21 cellular contexts compared by ENCODE assay signal in the genomic region with DNA sequence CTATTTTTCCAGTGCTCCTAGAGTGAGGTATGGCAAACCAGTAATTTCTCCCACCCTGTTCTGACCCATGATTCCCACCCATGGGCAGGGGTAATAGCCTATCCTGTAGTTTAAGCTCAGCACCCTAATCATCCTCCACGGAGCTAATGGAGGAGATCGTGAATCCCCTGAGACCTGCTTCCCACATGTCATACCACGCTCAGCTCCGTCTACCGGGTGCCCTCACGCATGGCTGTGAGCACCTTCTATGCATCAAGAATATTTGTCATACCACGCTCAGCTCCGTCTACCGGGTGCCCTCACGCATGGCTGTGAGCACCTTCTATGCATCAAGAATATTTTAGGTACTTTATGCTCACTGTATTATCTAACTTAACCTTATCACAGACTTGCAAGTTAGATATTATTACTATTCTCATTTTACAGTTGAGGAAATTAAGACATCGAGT.
DNase-seq lines count a peak whose midpoint lies in the region; ATAC-seq and TF ChIP-seq lines count a peak whose summit lies in the region.
"Had no signal": no experiment of that assay in that cellular context is flagged by ENCODE, and none has a peak within 500 bp of the region (broad histone marks: within the 10 kb centered on the region; RNA-seq: fewer than 3 reads in every experiment).

No MANE protein-coding gene starts in this region.

- TF ChIP-seq RAD21 in IMR-90 (IDR thresholded peaks at IDR 0.05; ENCODE audit: low read length), result no peak

- H3K14ac ChIP-seq in IMR-90 (replicated peaks; ENCODE audit: low read depth, low read length) (no peak overlapping the region), trophoblast cell (ENCODE audit: low read length) (peak overlapping the region; percentile 60)

- no peaks in the 10 kb centered on the region for H3K27me3 ChIP-seq in IMR-90 (ENCODE audit: control insufficient read depth, insufficient read depth, low read length)
- no peaks in the 10 kb centered on the region for H3K27me3 ChIP-seq in esophagus muscularis mucosa
- no peaks in the 10 kb centered on the region for H3K27me3 ChIP-seq in trophoblast cell (ENCODE audit: insufficient read depth, low read length)
- H3K27me3 ChIP-seq: BE2C; BLaER1 treated with 17β-estradiol and CSF1 and Interleukin-3, amounts not matched to agents 10 nM and 100 nM had no signal

- dilution Hi-C loops in IMR-90 (cut with HindIII; ENCODE audit: low sequenced_read_pairs, unreplicated experiment), result no loop called here

- DNase-seq in IMR-90 (no peak), esophagus muscularis mucosa (ENCODE audit: extremely low spot score) (peak; percentile 37), trophoblast cell (peak; percentile 65 to 76), Calu3 (no peak), DMS 273 (lab: John Stamatoyannopoulos, UW; ENCODE audit: unreplicated experiment) (no peak)
- DNase-seq in naive thymus-derived CD8-positive, alpha-beta T cell, result no peak
- DNase-seq: 8988T; ACHN; AML-193; BE2C; CD4-positive, alpha-beta T cell; CD8-positive, alpha-beta memory T cell; DMS153; DND-41; GOT3; HFFc6 had no signal

- no peak overlapping the region for H2BK15ac ChIP-seq in IMR-90 (ENCODE audit: low read depth, low read length)

- no peak overlapping the region for H3K56ac ChIP-seq in IMR-90 (ENCODE audit: extremely low read depth, insufficient read depth, low read length)

- H2AFZ ChIP-seq in IMR-90 (replicated peaks; ENCODE audit: low read length, poor library complexity) (no peak overlapping the region), trophoblast cell (ENCODE audit: insufficient read depth, low read length, poor library complexity) (no peak overlapping the region)

- no peak for TF ChIP-seq EP300 in esophagus muscularis mucosa (IDR thresholded peaks at IDR 0.05)

- no peak overlapping the region for H3K27ac ChIP-seq in IMR-90 (ENCODE audit: insufficient read depth, low read length)
- no peak overlapping the region for H3K27ac ChIP-seq in esophagus muscularis mucosa (replicated peaks in 1 of 4)
- H3K27ac ChIP-seq in trophoblast cell (ENCODE audit: low read depth, low read length), result no peak overlapping the region
- H3K27ac ChIP-seq: A549; BLaER1 treated with 17β-estradiol and CSF1 and Interleukin-3, amounts not matched to agents 10 nM and 100 nM had no signal

- no peak overlapping the region for H4K5ac ChIP-seq in IMR-90 (ENCODE audit: low read depth, low read length)

- no peak overlapping the region for H4K91ac ChIP-seq in IMR-90 (ENCODE audit: insufficient read depth, low read depth, low read length)
- H4K91ac ChIP-seq in trophoblast cell (ENCODE audit: low read depth, low read length), result peak overlapping the region; percentile 75

- H3K79me2 ChIP-seq in trophoblast cell (ENCODE audit: control insufficient read depth, insufficient read depth, low read length, poor library complexity), result peaks cover 4% of the 10 kb centered on the region

- in situ Hi-C loops in IMR-90 (cut with MboI; ENCODE audit: low sequenced_read_pairs), result no loop called here

- H3K4me1 Mint-ChIP-seq in nephron, result peaks cover 77% of the 10 kb centered on the region
- no peaks in the 10 kb centered on the region for H3K4me1 Mint-ChIP-seq in Calu3 (ENCODE audit: low read depth, unreplicated experiment)
- H3K4me1 Mint-ChIP-seq in naive thymus-derived CD8-positive, alpha-beta T cell, result peaks cover 0 to 9% (median 4%) of the 10 kb centered on the region in 4 donors
- H3K4me1 Mint-ChIP-seq: CD14-positive monocyte; CD8-positive, alpha-beta memory T cell had no signal

- no peak overlapping the region for H3K4me3 ChIP-seq in IMR-90 (ENCODE audit: insufficient read depth, low read depth, low read length)
- H3K4me3 ChIP-seq in esophagus muscularis mucosa, result no peak overlapping the region
- H3K4me3 ChIP-seq in trophoblast cell (ENCODE audit: low read depth, low read length), result no peak overlapping the region
- H3K4me3 ChIP-seq: A549; BLaER1 treated with 17β-estradiol and CSF1 and Interleukin-3, amounts not matched to agents 10 nM and 100 nM; HAP-1 had no signal

- no peak overlapping the region for H2BK120ac ChIP-seq in IMR-90 (ENCODE audit: low read depth, low read length)
- H2BK120ac ChIP-seq in trophoblast cell (ENCODE audit: insufficient read depth, low read length, poor library complexity), result no peak overlapping the region

- H3K9ac ChIP-seq in IMR-90 (ENCODE audit: low read depth, low read length), result no peak overlapping the region
- H3K9ac ChIP-seq in trophoblast cell (ENCODE audit: low read length), result no peak overlapping the region
- H3K9ac ChIP-seq: BLaER1 treated with 17β-estradiol and CSF1 and Interleukin-3, amounts not matched to agents 10 nM and 100 nM had no signal

- H3K4me2 ChIP-seq in IMR-90 (ENCODE audit: low read depth, low read length) (no peak overlapping the region), trophoblast cell (ENCODE audit: low read length) (no peak overlapping the region)
- H3K4me2 ChIP-seq: BLaER1 treated with 17β-estradiol and CSF1 and Interleukin-3, amounts not matched to agents 10 nM and 100 nM had no signal

- H2AK5ac ChIP-seq in IMR-90 (ENCODE audit: low read depth, low read length) (peak overlapping the region; percentile 32), trophoblast cell (ENCODE audit: low read length) (no peak overlapping the region)

- H3K9me3 ChIP-seq in IMR-90 (ENCODE audit: control insufficient read depth, insufficient read depth, low read length) (peaks cover 5% of the 10 kb centered on the region; the same call in 1 of the 2 replicates), esophagus muscularis mucosa (peaks cover 0 to 12% (median 11%) of the 10 kb centered on the region in 4 donors), trophoblast cell (ENCODE audit: insufficient read depth, low read depth, low read length) (no peaks in the 10 kb centered on the region)
- H3K9me3 ChIP-seq: BE2C, HAP-1 had no signal

- H3K27me3 Mint-ChIP-seq in nephron (ENCODE audit: low read depth) (peaks cover 18% of the 10 kb centered on the region), Calu3 (ENCODE audit: unreplicated experiment) (peaks cover 44% of the 10 kb centered on the region)
- H3K27me3 Mint-ChIP-seq in naive thymus-derived CD8-positive, alpha-beta T cell, result peaks cover 12 to 17% (median 14%) of the 10 kb centered on the region in 5 donors

- H3K23ac ChIP-seq in IMR-90 (ENCODE audit: low read depth, low read length), result no peak overlapping the region
- no peak overlapping the region for H3K23ac ChIP-seq in trophoblast cell (ENCODE audit: low read length)

- H3K79me1 ChIP-seq in IMR-90 (ENCODE audit: low read depth in 1 of 2, low read length in 2 of 2) (peaks cover 0 to 8% of the 10 kb centered on the region in 2 experiments; a peak in 1 of 4 replicates), trophoblast cell (ENCODE audit: low read length) (peaks cover 28% of the 10 kb centered on the region)

- BruUV-seq in IMR-90 (replicated peaks; lab: Mats Ljungman, UMichigan) (no TSS peak), Calu3 (replicated peaks; lab: Mats Ljungman, UMichigan) (no TSS peak)

- H3K27ac Mint-ChIP-seq in nephron, result peak overlapping the region; percentile 6 to 81 (median 75)
- no peak overlapping the region for H3K27ac Mint-ChIP-seq in Calu3 (ENCODE audit: unreplicated experiment)
- H3K27ac Mint-ChIP-seq in naive thymus-derived CD8-positive, alpha-beta T cell, result peak overlapping the region in 1 of 10 donors; percentile 50
- H3K27ac Mint-ChIP-seq: CD4-positive, alpha-beta T cell; HFFc6 had no signal

- ATAC-seq in IMR-90 (ENCODE audit: low read depth), result no peak
- ATAC-seq in naive thymus-derived CD8-positive, alpha-beta T cell, result no peak
- ATAC-seq: A549 had no signal

- H3K4ac ChIP-seq in IMR-90 (ENCODE audit: low read depth, low read length), result no peak overlapping the region
- H3K4ac ChIP-seq in trophoblast cell (ENCODE audit: low read depth, low read length), result no peak overlapping the region

- H3K36me3 Mint-ChIP-seq in nephron (ENCODE audit: low read depth) (no peaks in the 10 kb centered on the region), Calu3 (ENCODE audit: insufficient read depth, unreplicated experiment) (no peaks in the 10 kb centered on the region)
- H3K36me3 Mint-ChIP-seq in naive thymus-derived CD8-positive, alpha-beta T cell, result peaks cover 0 to 1% (median 0%) of the 10 kb centered on the region in 3 donors
- H3K36me3 Mint-ChIP-seq: CD14-positive monocyte; CD8-positive, alpha-beta memory T cell had no signal

- H3K9me1 ChIP-seq in IMR-90 (ENCODE audit: insufficient read depth, low read length), result peaks cover 27% of the 10 kb centered on the region

- H2BK20ac ChIP-seq in IMR-90 (ENCODE audit: low read depth, low read length), result no peak overlapping the region

- no peak for TF ChIP-seq POLR2A in IMR-90 (IDR thresholded peaks at IDR 0.05; ENCODE audit: low read depth, low read length)
- no peak for TF ChIP-seq POLR2A in esophagus muscularis mucosa (IDR thresholded peaks at IDR 0.05; ENCODE audit: low read depth)

- H3K36me3 ChIP-seq in IMR-90 (ENCODE audit: control insufficient read depth, insufficient read depth, low read length) (no peaks in the 10 kb centered on the region), esophagus muscularis mucosa (no peaks in the 10 kb centered on the region), trophoblast cell (ENCODE audit: control insufficient read depth in 1 of 2, insufficient read depth in 2 of 2, low read length in 2 of 2) (no peaks in the 10 kb centered on the region)
- H3K36me3 ChIP-seq: BE2C; BLaER1 treated with 17β-estradiol and CSF1 and Interleukin-3, amounts not matched to agents 10 nM and 100 nM; HAP-1 had no signal

- H4K12ac ChIP-seq in trophoblast cell (ENCODE audit: low read depth, low read length), result no peak overlapping the region

- H3K18ac ChIP-seq in IMR-90 (ENCODE audit: low read depth, low read length), result no peak overlapping the region
- H3K18ac ChIP-seq in trophoblast cell (ENCODE audit: low read length), result peak overlapping the region; percentile 35

- TF ChIP-seq CTCF in IMR-90 (conservative IDR thresholded peaks at IDR 0.05; ENCODE audit: low read depth, low read length), result no peak
- TF ChIP-seq CTCF in esophagus muscularis mucosa (IDR thresholded peaks at IDR 0.05), result no peak
- no peak for TF ChIP-seq CTCF in nephron (IDR thresholded peaks at IDR 0.05; ENCODE audit: unreplicated experiment in 3 of 3)
- TF ChIP-seq CTCF in Calu3 (IDR thresholded peaks at IDR 0.05; ENCODE audit: unreplicated experiment), result no peak

- 100% methylated on average over 5 of the region's 11 CpGs; no CpG with 5 or more reads in 1 of the 2 experiments for WGBS in IMR-90 (ENCODE audit: extremely low coverage in 2 of 2, insufficient read length in 1 of 2), 2 experiments
- 98% methylated on average over 11 of the region's 11 CpGs for WGBS in esophagus muscularis mucosa
- no CpG with 5 or more reads among the region's 11 CpGs for WGBS in trophoblast cell (ENCODE audit: extremely low coverage, insufficient coverage, insufficient read length)

- H2BK12ac ChIP-seq in trophoblast cell (ENCODE audit: low read length), result peak overlapping the region; percentile 87

- H2AK9ac ChIP-seq in IMR-90 (replicated peaks; ENCODE audit: low read depth, low read length, poor library complexity), result no peak overlapping the region

- intact Hi-C loops in IMR-90 (cut with micrococcal nuclease) (no loop called here), esophagus muscularis mucosa (cut with DNase I) (no loop called here), Calu3 (cut with micrococcal nuclease; ENCODE audit: unreplicated experiment) (no loop called here)

- no peak overlapping the region for H2BK5ac ChIP-seq in IMR-90 (ENCODE audit: low read depth, low read length, poor library complexity, severe bottlenecking)
- no peak overlapping the region for H2BK5ac ChIP-seq in trophoblast cell (ENCODE audit: low read depth, low read length, poor library complexity)

- H3K4me1 ChIP-seq in IMR-90 (ENCODE audit: control insufficient read depth, insufficient read depth, low read length) (peaks cover 21% of the 10 kb centered on the region), esophagus muscularis mucosa (peaks cover 6 to 16% (median 10%) of the 10 kb centered on the region in 4 donors), trophoblast cell (ENCODE audit: control insufficient read depth in 1 of 2, insufficient read depth in 2 of 2, low read length in 2 of 2) (peaks cover 19 to 40% of the 10 kb centered on the region in 2 experiments)
- H3K4me1 ChIP-seq: BLaER1 treated with 17β-estradiol and CSF1 and Interleukin-3, amounts not matched to agents 10 nM and 100 nM had no signal

- H4K8ac ChIP-seq in IMR-90 (ENCODE audit: low read depth in 2 of 2, low read length in 2 of 2) (no peak overlapping the region), trophoblast cell (ENCODE audit: low read depth, low read length) (no peak overlapping the region)

- peaks cover 3% of the 10 kb centered on the region for H3K9me3 Mint-ChIP-seq in nephron
- H3K9me3 Mint-ChIP-seq in Calu3 (ENCODE audit: low read depth, unreplicated experiment), result no peaks in the 10 kb centered on the region
- peaks cover 0 to 8% (median 3%) of the 10 kb centered on the region in 9 donors for H3K9me3 Mint-ChIP-seq in naive thymus-derived CD8-positive, alpha-beta T cell

- H3K4me3 Mint-ChIP-seq in nephron (no peak overlapping the region), Calu3 (ENCODE audit: low read depth, unreplicated experiment) (no peak overlapping the region)
- H3K4me3 Mint-ChIP-seq in naive thymus-derived CD8-positive, alpha-beta T cell, result no peak overlapping the region
- H3K4me3 Mint-ChIP-seq: CD14-positive monocyte; CD4-positive, alpha-beta T cell; CD8-positive, alpha-beta memory T cell had no signal

- CTCF ChIA-PET in IMR-90 (lab: Yijun Ruan, JAX) (no interaction called here), Calu3 (lab: Charles Lee) (interaction anchor here (0.5 to 1.2 kb wide), 2 partner anchors 104 to 418 kb away, joined by 3 to 8 read pairs; partner anchors contain the start of gene PFN2)

- H4K20me1 ChIP-seq in IMR-90 (ENCODE audit: insufficient read depth, low read length), result no peaks in the 10 kb centered on the region
- H4K20me1 ChIP-seq: BLaER1 treated with 17β-estradiol and CSF1 and Interleukin-3, amounts not matched to agents 10 nM and 100 nM had no signal

- POLR2A ChIA-PET in IMR-90 (lab: Charles Lee; ENCODE audit: unreplicated experiment), result no interaction called here
- POLR2A ChIA-PET in naive thymus-derived CD8-positive, alpha-beta T cell (lab: Charles Lee), result no interaction called here

Comparison
In these comparisons a context has a peak if more than half of its experiments do, and no peak if none do; other contexts are left out.
1. DNase-seq: peak in esophagus muscularis mucosa (single experiment) and trophoblast cell (2 of 2); none in IMR-90 (single experiment), Calu3 (single experiment), DMS 273 (single experiment) and naive thymus-derived CD8-positive, alpha-beta T cell (0 of 10).